Comparison of ENCODE assay signal across 2 cellular contexts in genomic region chr15:39594056-39594763, GRCh38.
TF ChIP-seq lines count a peak whose summit lies in the region.

No MANE protein-coding gene starts in this region.

TF ChIP-seq in IMR-90, 13 proteins besides CTCF, POLR2A, EP300 and RAD21:
- no peak for TF ChIP-seq MAZ (IDR thresholded peaks at IDR 0.05; ENCODE audit: borderline replicate concordance, low read depth, low read length)
- TF ChIP-seq MXI1 (IDR thresholded peaks at IDR 0.05; ENCODE audit: borderline replicate concordance, low read depth, low read length) = no peak
- no peak for TF ChIP-seq MAFK (IDR thresholded peaks at IDR 0.05; ENCODE audit: low read depth, low read length)
- no peak for TF ChIP-seq SMC3 (IDR thresholded peaks at IDR 0.05; ENCODE audit: low read depth, low read length)
- TF ChIP-seq RCOR1 (IDR thresholded peaks at IDR 0.05; ENCODE audit: insufficient replicate concordance, low read length) = no peak
- no peak for TF ChIP-seq CHD1 (IDR thresholded peaks at IDR 0.05; ENCODE audit: low read depth, low read length)
- TF ChIP-seq NFE2L2 (IDR thresholded peaks at IDR 0.05; ENCODE audit: low read depth, low read length) = no peak
- TF ChIP-seq USF2 (IDR thresholded peaks at IDR 0.05; ENCODE audit: low read depth, low read length) = no peak
- no peak for TF ChIP-seq CEBPB (IDR thresholded peaks at IDR 0.05; ENCODE audit: low read depth, low read length)
- no peak; the same call in 1 of the 2 replicates for TF ChIP-seq FOS (IDR thresholded peaks at IDR 0.05; ENCODE audit: low read depth, low read length)
- TF ChIP-seq ELK1 (IDR thresholded peaks at IDR 0.05; ENCODE audit: borderline replicate concordance, low read depth, low read length) = no peak
- no peak for TF ChIP-seq RFX5 (IDR thresholded peaks at IDR 0.05; ENCODE audit: low read depth, low read length)
- no peak for TF ChIP-seq BHLHE40 (IDR thresholded peaks at IDR 0.05; ENCODE audit: low read depth, low read length)

TF ChIP-seq in GM12878, 131 proteins besides CTCF, POLR2A, EP300 and RAD21:
- TF ChIP-seq IKZF1 (conservative IDR thresholded peaks at IDR 0.05) = peak; percentile 36; the same call in 1 of the 2 replicates
- no peak for TF ChIP-seq CEBPB (IDR thresholded peaks at IDR 0.05; ENCODE audit: borderline replicate concordance in 1 of 2, low read depth in 2 of 2, low read length in 2 of 2)
- no peak for TF ChIP-seq ZNF274 (IDR thresholded peaks at IDR 0.05; ENCODE audit: insufficient read depth, insufficient read length)
- TF ChIP-seq E4F1 (IDR thresholded peaks at IDR 0.05; ENCODE audit: borderline replicate concordance, partially characterized antibody) = no peak
- TF ChIP-seq EZH2 (IDR thresholded peaks at IDR 0.05; ENCODE audit: borderline replicate concordance, control insufficient read depth, low read depth, low read length) = no peak
- peak; percentile 41; the same call in 1 of the 2 replicates for TF ChIP-seq SMC3 (IDR thresholded peaks at IDR 0.05; ENCODE audit: borderline replicate concordance, low read length)
TF ChIP-seq in GM12878: peak in this region for 2.
